In genomic region chr2:86791574-86791973, GRCh38 we compare ENCODE assay signal across 14 cellular contexts. TPM values are rescaled to one million over a fixed set of nuclear protein-coding genes. Genes with fewer than 3 reads are reported as not detected.
DNase-seq lines count a peak whose midpoint lies in the region; ATAC-seq and TF ChIP-seq lines count a peak whose summit lies in the region.
"Had no signal": no experiment of that assay in that cellular context is flagged by ENCODE, and none has a peak within 500 bp of the region (broad histone marks: within the 10 kb centered on the region; RNA-seq: fewer than 3 reads in every experiment).

No MANE protein-coding gene starts in this region.

- DNase-seq in activated T-cell treated with anti-CD3 and anti-CD28 coated beads, Interleukin-2, amount 50 U/mL, for 4 hours = no peak
- DNase-seq in activated T-cell treated with anti-CD3 and anti-CD28 coated beads for 4 hours (no peak), left kidney (ENCODE audit: low read depth, low spot score) (peak; percentile 74), suprapubic skin (ENCODE audit: low spot score in 2 of 2) (no peak), ecto neural progenitor cell (ENCODE audit: low spot score) (no peak)
- DNase-seq in activated CD4-positive, alpha-beta memory T cell treated with anti-CD3 and anti-CD28 coated beads for 36 hours = no peak
- DNase-seq: activated CD4-positive, CD25-positive, alpha-beta regulatory T cell treated with anti-CD3 and anti-CD28 coated beads, Interleukin-2, amount 50 U/mL, for 72 hours; BE2C; erythroblast; NCI-H2029 treated with DMSO at 0.1 percent for 48 hours; uterus had no signal

- H3K4me3 Mint-ChIP-seq in activated T-cell treated with anti-CD3 and anti-CD28 coated beads, Interleukin-2, amount 50 U/mL, for 4 hours = peak overlapping the region; percentile 79
- peak overlapping the region; percentile 71 for H3K4me3 Mint-ChIP-seq in activated CD4-positive, alpha-beta memory T cell treated with anti-CD3 and anti-CD28 coated beads for 36 hours

- peaks cover 46% of the 10 kb centered on the region for H3K4me1 Mint-ChIP-seq in activated T-cell treated with anti-CD3 and anti-CD28 coated beads, Interleukin-2, amount 50 U/mL, for 4 hours (ENCODE audit: low read depth)
- H3K4me1 Mint-ChIP-seq in activated CD4-positive, alpha-beta memory T cell treated with anti-CD3 and anti-CD28 coated beads for 36 hours (ENCODE audit: low read depth) = peaks cover 21% of the 10 kb centered on the region

- intact Hi-C loops in activated CD4-positive, alpha-beta memory T cell treated with anti-CD3 and anti-CD28 coated beads for 36 hours (cut with micrococcal nuclease) = loop anchor here (2.0 kb wide), 1 partner anchor 17 kb away; no protein-coding TSS in a partner anchor

- CTCF ChIA-PET in activated CD4-positive, alpha-beta memory T cell treated with anti-CD3 and anti-CD28 coated beads for 36 hours (lab: Charles Lee) = no interaction called here

- H3K4me1 ChIP-seq in suprapubic skin = peaks cover 37% of the 10 kb centered on the region
- H3K4me1 ChIP-seq: BE2C had no signal

- TF ChIP-seq EP300 in suprapubic skin (IDR thresholded peaks at IDR 0.05) = no peak

- H3K27me3 Mint-ChIP-seq in activated T-cell treated with anti-CD3 and anti-CD28 coated beads, Interleukin-2, amount 50 U/mL, for 4 hours (ENCODE audit: low read depth) = peaks cover 72% of the 10 kb centered on the region
- peaks cover 68% of the 10 kb centered on the region for H3K27me3 Mint-ChIP-seq in activated CD4-positive, alpha-beta memory T cell treated with anti-CD3 and anti-CD28 coated beads for 36 hours

- 45% methylated on average over 7 of the region's 7 CpGs for WGBS in suprapubic skin

- peak overlapping the region; percentile 32 for H3K4me3 ChIP-seq in suprapubic skin
- H3K4me3 ChIP-seq: uterus had no signal

- H3K9me3 ChIP-seq in suprapubic skin = no peaks in the 10 kb centered on the region
- H3K9me3 ChIP-seq: BE2C, pancreas had no signal

- no peak overlapping the region for H3K27ac ChIP-seq in suprapubic skin
- H3K27ac ChIP-seq: pancreas, uterus had no signal

- no peak for TF ChIP-seq CTCF in suprapubic skin (IDR thresholded peaks at IDR 0.05)

- H3K36me3 Mint-ChIP-seq in activated T-cell treated with anti-CD3 and anti-CD28 coated beads, Interleukin-2, amount 50 U/mL, for 4 hours (ENCODE audit: insufficient read depth) = peaks cover 5% of the 10 kb centered on the region
- H3K36me3 Mint-ChIP-seq in activated CD4-positive, alpha-beta memory T cell treated with anti-CD3 and anti-CD28 coated beads for 36 hours = peaks cover 13% of the 10 kb centered on the region

- peaks cover 18% of the 10 kb centered on the region for H3K9me3 Mint-ChIP-seq in activated T-cell treated with anti-CD3 and anti-CD28 coated beads, Interleukin-2, amount 50 U/mL, for 4 hours
- peaks cover 19% of the 10 kb centered on the region for H3K9me3 Mint-ChIP-seq in activated CD4-positive, alpha-beta memory T cell treated with anti-CD3 and anti-CD28 coated beads for 36 hours

- no peak for TF ChIP-seq POLR2A in suprapubic skin (IDR thresholded peaks at IDR 0.05)

- H3K27me3 ChIP-seq in suprapubic skin = peaks cover 69% of the 10 kb centered on the region

- H3K27ac Mint-ChIP-seq in activated CD4-positive, alpha-beta memory T cell treated with anti-CD3 and anti-CD28 coated beads for 36 hours = no peak overlapping the region

- POLR2A ChIA-PET in activated CD4-positive, alpha-beta memory T cell treated with anti-CD3 and anti-CD28 coated beads for 36 hours (lab: Charles Lee) = no interaction called here

- no peaks in the 10 kb centered on the region for H3K36me3 ChIP-seq in suprapubic skin
- H3K36me3 ChIP-seq: BE2C, pancreas, uterus had no signal

- ATAC-seq in activated T-cell treated with anti-CD3 and anti-CD28 coated beads, Interleukin-2, amount 50 U/mL, for 4 hours = peak in 1 of 2 donors; percentile 4
- ATAC-seq in HG03025 (IDR thresholded peaks at IDR 0.05; ENCODE audit: low FRiP score, unreplicated experiment) = no peak
- no peak for ATAC-seq in HG03108 (IDR thresholded peaks at IDR 0.05; ENCODE audit: unreplicated experiment)

RNA-seq across cellular contexts. Expression of gene CD8A, which starts 0.9 kb away (rescaled TPM):
- 100 to 1,000 TPM in 1 of 3 donors, 10 to 100 TPM in 2; 36.9 to 101 (median 78.6) TPM for total RNA-seq in activated T-cell treated with anti-CD3 and anti-CD28 coated beads, Interleukin-2, amount 50 U/mL, for 4 hours
- total RNA-seq in activated CD4-positive, alpha-beta memory T cell treated with anti-CD3 and anti-CD28 coated beads for 36 hours = 1 to 10 TPM; 2.7 to 3.0 TPM
- total RNA-seq in suprapubic skin = 1 to 10 TPM in 2 of 4 donors, under 1 TPM in 1, not detected in 1; 0.15 to 1.5 (median 1.2) TPM

Comparison
In these comparisons a context has a peak if more than half of its experiments do, and no peak if none do; other contexts are left out.
1. RNA of gene CD8A, which starts 0.9 kb away (total RNA-seq): 36.9 to 101 TPM in activated T-cell treated with anti-CD3 and anti-CD28 coated beads, Interleukin-2, amount 50 U/mL, for 4 hours; 2.7 to 3.0 TPM in activated CD4-positive, alpha-beta memory T cell treated with anti-CD3 and anti-CD28 coated beads for 36 hours and 0.15 to 1.5 TPM in suprapubic skin; every median in the first group is over 4 times any median in the second.